ENCODE assay signal across 25 cellular contexts in the genomic region with DNA sequence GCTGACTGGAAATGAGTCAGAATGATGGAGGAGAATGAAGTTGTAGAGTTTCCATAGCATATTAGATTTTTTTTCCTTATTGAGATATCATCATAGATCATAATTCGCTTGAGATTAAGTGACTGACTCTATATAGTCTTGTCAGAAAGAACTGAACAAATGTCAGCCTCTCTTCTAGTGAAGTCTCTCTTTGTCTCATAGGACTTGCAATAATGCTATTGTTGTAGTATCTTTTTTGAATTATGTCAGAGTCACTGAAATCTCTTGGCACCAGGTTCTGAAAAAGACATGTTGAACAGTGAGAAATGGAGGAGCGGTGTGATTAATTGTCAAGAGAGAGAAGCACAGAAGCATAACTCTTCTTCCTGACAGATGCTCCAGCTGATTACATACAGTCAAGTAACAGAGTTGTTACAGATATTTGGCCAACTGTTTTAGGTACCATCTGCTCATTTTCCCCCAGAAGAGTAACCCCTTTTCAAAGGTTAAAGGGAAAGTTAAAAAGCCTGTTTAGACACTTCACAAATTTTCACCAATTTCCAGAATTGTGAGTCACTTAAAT. TPM values are rescaled to one million over a fixed set of nuclear protein-coding genes. Genes with fewer than 3 reads are reported as not detected.
"Had no signal": no experiment of that assay in that cellular context is flagged by ENCODE, and none has a peak within 500 bp of the region (broad histone marks: within the 10 kb centered on the region; RNA-seq: fewer than 3 reads in every experiment).

No MANE protein-coding gene starts in this region.

- H3K4me1 ChIP-seq: esophagus squamous epithelium, stomach, upper lobe of left lung had no signal

- H3K27ac ChIP-seq: cardiac muscle cell, esophagus squamous epithelium, hepatocyte, stomach, upper lobe of left lung had no signal

- H3K27me3 ChIP-seq: cardiac muscle cell, esophagus squamous epithelium, hepatocyte, stomach, upper lobe of left lung had no signal

- H3K36me3 ChIP-seq: cardiac muscle cell, esophagus squamous epithelium, stomach, upper lobe of left lung had no signal

- H3K4me1 Mint-ChIP-seq: activated CD8-positive, alpha-beta memory T cell treated with anti-CD3 and anti-CD28 coated beads, Interleukin-2, amount 10 ng/mL, durations not matched to agents 7 days and 5 days; activated naive CD8-positive, alpha-beta T cell treated with anti-CD3 and anti-CD28 coated beads for 36 hours; activated T-helper 17 cell treated with anti-CD3 and anti-CD28 coated beads, Interleukin-2, amount 50 U/mL, for 72 hours; stimulated activated effector memory CD8-positive, alpha-beta T cell treated with anti-CD3 and anti-CD28 coated beads, Interleukin-12 subunit alpha, Interleukin-12 subunit beta, amount 100 ng/mL, for 72 hours had no signal

- H3K9me3 ChIP-seq: esophagus squamous epithelium, stomach, upper lobe of left lung had no signal

- ATAC-seq: activated CD8-positive, alpha-beta memory T cell treated with anti-CD3 and anti-CD28 coated beads, Interleukin-2, amount 10 ng/mL, durations not matched to agents 7 days and 5 days; activated T-helper 17 cell treated with anti-CD3 and anti-CD28 coated beads, Interleukin-2, amount 50 U/mL, for 72 hours; effector memory CD8-positive, alpha-beta T cell; naive thymus-derived CD8-positive, alpha-beta T cell; sciatic nerve had no signal

- H3K27ac Mint-ChIP-seq: activated B cell treated with CpG ODN at 0.5 μM for 24 hours; activated CD4-positive, alpha-beta memory T cell treated with anti-CD3 and anti-CD28 coated beads for 36 hours; activated CD8-positive, alpha-beta memory T cell treated with anti-CD3 and anti-CD28 coated beads, Interleukin-2, amount 10 ng/mL, durations not matched to agents 7 days and 5 days; activated naive CD8-positive, alpha-beta T cell treated with anti-CD3 and anti-CD28 coated beads for 36 hours; activated T-helper 17 cell treated with anti-CD3 and anti-CD28 coated beads, Interleukin-2, amount 50 U/mL, for 72 hours; effector memory CD8-positive, alpha-beta T cell; naive thymus-derived CD8-positive, alpha-beta T cell; stimulated activated effector memory CD8-positive, alpha-beta T cell treated with anti-CD3 and anti-CD28 coated beads, Interleukin-12 subunit alpha, Interleukin-12 subunit beta, amount 100 ng/mL, for 72 hours had no signal

- H3K9me3 Mint-ChIP-seq: activated B cell treated with CpG ODN at 0.5 μM for 24 hours; activated CD4-positive, alpha-beta memory T cell treated with anti-CD3 and anti-CD28 coated beads for 36 hours; activated naive CD8-positive, alpha-beta T cell treated with anti-CD3 and anti-CD28 coated beads for 36 hours; activated T-helper 17 cell treated with anti-CD3 and anti-CD28 coated beads, Interleukin-2, amount 50 U/mL, for 72 hours; effector memory CD8-positive, alpha-beta T cell; naive thymus-derived CD8-positive, alpha-beta T cell; stimulated activated effector memory CD8-positive, alpha-beta T cell treated with anti-CD3 and anti-CD28 coated beads, Interleukin-12 subunit alpha, Interleukin-12 subunit beta, amount 100 ng/mL, for 72 hours had no signal

- H3K4me3 Mint-ChIP-seq: activated B cell treated with CpG ODN at 0.5 μM for 24 hours; activated CD4-positive, alpha-beta memory T cell treated with anti-CD3 and anti-CD28 coated beads for 36 hours; activated CD8-positive, alpha-beta memory T cell treated with anti-CD3 and anti-CD28 coated beads, Interleukin-2, amount 10 ng/mL, durations not matched to agents 7 days and 5 days; activated naive CD8-positive, alpha-beta T cell treated with anti-CD3 and anti-CD28 coated beads for 36 hours; activated T-helper 17 cell treated with anti-CD3 and anti-CD28 coated beads, Interleukin-2, amount 50 U/mL, for 72 hours; effector memory CD8-positive, alpha-beta T cell; naive thymus-derived CD8-positive, alpha-beta T cell; stimulated activated effector memory CD8-positive, alpha-beta T cell treated with anti-CD3 and anti-CD28 coated beads, Interleukin-12 subunit alpha, Interleukin-12 subunit beta, amount 100 ng/mL, for 72 hours had no signal

- H3K4me2 ChIP-seq: hepatocyte, smooth muscle cell had no signal

- H3K27me3 Mint-ChIP-seq: activated B cell treated with CpG ODN at 0.5 μM for 24 hours; activated naive CD8-positive, alpha-beta T cell treated with anti-CD3 and anti-CD28 coated beads for 36 hours had no signal

- H3K79me2 ChIP-seq: hepatocyte had no signal

- H3K36me3 Mint-ChIP-seq: activated CD4-positive, alpha-beta memory T cell treated with anti-CD3 and anti-CD28 coated beads for 36 hours; activated CD8-positive, alpha-beta memory T cell treated with anti-CD3 and anti-CD28 coated beads, Interleukin-2, amount 10 ng/mL, durations not matched to agents 7 days and 5 days; activated naive CD8-positive, alpha-beta T cell treated with anti-CD3 and anti-CD28 coated beads for 36 hours; naive thymus-derived CD8-positive, alpha-beta T cell; stimulated activated effector memory CD8-positive, alpha-beta T cell treated with anti-CD3 and anti-CD28 coated beads, Interleukin-12 subunit alpha, Interleukin-12 subunit beta, amount 100 ng/mL, for 72 hours had no signal

- H3K4me3 ChIP-seq: cardiac muscle cell, esophagus squamous epithelium, hepatocyte, smooth muscle cell, stomach, upper lobe of left lung had no signal

- DNase-seq: activated B cell treated with CpG ODN at 0.5 μM for 24 hours; activated CD4-positive, alpha-beta memory T cell treated with anti-CD3 and anti-CD28 coated beads for 36 hours; activated CD4-positive, alpha-beta T cell treated with anti-CD3 and anti-CD28 coated beads for 4 hours; activated CD8-positive, alpha-beta memory T cell treated with anti-CD3 and anti-CD28 coated beads, Interleukin-2, amount 10 ng/mL, durations not matched to agents 7 days and 5 days; activated naive CD4-positive, alpha-beta T cell; activated naive CD8-positive, alpha-beta T cell treated with anti-CD3 and anti-CD28 coated beads for 36 hours; activated T-cell treated with anti-CD3 and anti-CD28 coated beads, Interleukin-2, amount 50 U/mL, for 1 hour; amygdala; effector memory CD8-positive, alpha-beta T cell; esophagus squamous epithelium; mesendoderm; naive thymus-derived CD8-positive, alpha-beta T cell; stimulated activated CD4-positive, alpha-beta T cell treated with anti-CD3 and anti-CD28 coated beads, Interleukin-4, amount 100 ng/mL, for 24 hours; stomach; T-helper 9 cell; upper lobe of left lung had no signal

- H2AFZ ChIP-seq: hepatocyte had no signal

RNA-seq across cellular contexts. Expression of a gene that starts 41.5 kb away (rescaled TPM):
- total RNA-seq: activated B cell treated with CpG ODN at 0.5 μM for 24 hours; activated CD4-positive, alpha-beta memory T cell treated with anti-CD3 and anti-CD28 coated beads for 36 hours; activated CD8-positive, alpha-beta memory T cell treated with anti-CD3 and anti-CD28 coated beads, Interleukin-2, amount 10 ng/mL, durations not matched to agents 7 days and 5 days; activated naive CD8-positive, alpha-beta T cell treated with anti-CD3 and anti-CD28 coated beads for 36 hours; activated T-helper 17 cell treated with anti-CD3 and anti-CD28 coated beads, Interleukin-2, amount 50 U/mL, for 72 hours; cardiac muscle cell; dermis blood vessel endothelial cell; esophagus squamous epithelium; glomerular endothelial cell; lower leg skin; naive thymus-derived CD8-positive, alpha-beta T cell; sciatic nerve; stomach; upper lobe of left lung had no signal
- polyA plus RNA-seq: cardiac muscle cell; naive thymus-derived CD8-positive, alpha-beta T cell; stomach had no signal
